9 cellular contexts compared by ENCODE assay signal in the genomic region with DNA sequence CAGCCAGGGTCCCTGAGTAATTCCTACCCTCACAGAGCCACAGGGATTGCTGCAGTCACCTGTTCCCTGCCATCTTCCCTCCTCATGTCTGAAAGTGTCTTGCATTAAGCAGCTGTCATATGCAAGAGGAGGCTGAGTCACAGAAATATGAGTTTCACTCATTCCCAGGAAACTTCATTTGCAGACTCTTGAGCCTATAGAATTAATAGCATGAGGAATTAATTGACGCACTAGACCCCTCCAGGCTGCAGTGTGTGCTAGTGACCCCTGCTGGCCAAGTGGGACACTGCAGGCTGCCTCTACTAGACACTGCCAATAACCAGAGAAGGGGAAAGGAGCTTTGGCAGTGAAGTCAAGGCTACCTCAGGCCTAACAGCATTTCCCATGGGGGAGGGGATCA. TPM values are rescaled to one million over a fixed set of nuclear protein-coding genes. Genes with fewer than 3 reads are reported as not detected.
A peak's percentile ranks its signal among the peaks of the same experiment; 100 is the strongest.
DNase-seq lines count a peak whose midpoint lies in the region; ATAC-seq, FAIRE-seq and TF ChIP-seq lines count a peak whose summit lies in the region.
"Had no signal": no experiment of that assay in that cellular context is flagged by ENCODE, and none has a peak within 500 bp of the region (broad histone marks: within the 10 kb centered on the region; RNA-seq: fewer than 3 reads in every experiment).

No MANE protein-coding gene starts in this region.

- H3K9ac ChIP-seq in IMR-90 (ENCODE audit: low read depth, low read length) (no peak overlapping the region), K562 (ENCODE audit: insufficient read depth in 1 of 2, low read depth in 2 of 2, low read length in 2 of 2) (no peak overlapping the region)

- H2BK20ac ChIP-seq in IMR-90 (ENCODE audit: low read depth, low read length): no peak overlapping the region

- H3K79me2 ChIP-seq in K562 (ENCODE audit: control insufficient read depth, insufficient read depth, low read length): no peaks in the 10 kb centered on the region

- H4K8ac ChIP-seq in IMR-90 (ENCODE audit: low read depth in 2 of 2, low read length in 2 of 2): no peak overlapping the region

- FAIRE-seq in K562 (lab: Jason Lieb, UNC): no peak

- H3K4me2 ChIP-seq in IMR-90 (ENCODE audit: low read depth, low read length) (no peak overlapping the region), K562 (ENCODE audit: insufficient read depth, low read length) (no peak overlapping the region)

- dilution Hi-C loops in IMR-90 (cut with HindIII; ENCODE audit: low sequenced_read_pairs, unreplicated experiment): no loop called here

- no peak for DNase-seq in CD4-positive, alpha-beta T cell
- no peak for DNase-seq in IMR-90
- peak; percentile 38 to 68 (median 52) for DNase-seq in K562 (ENCODE audit: extremely low read depth in 1 of 4, low spot score in 3 of 4)
- DNase-seq in nephron progenitor cell: peak; percentile 51
- DNase-seq in MV-4-11 (lab: John Stamatoyannopoulos, UW): no peak
- no peak for DNase-seq in NCI-H748 (lab: John Stamatoyannopoulos, UW; ENCODE audit: unreplicated experiment)

- no peaks in the 10 kb centered on the region for H3K79me1 ChIP-seq in IMR-90 (ENCODE audit: low read depth in 1 of 2, low read length in 2 of 2)

- intact Hi-C loops in CD4-positive, alpha-beta T cell (cut with DNase I, micrococcal nuclease): no loop called here
- intact Hi-C loops in IMR-90 (cut with micrococcal nuclease) (loop anchor here (5.0 to 10.0 kb wide), 2 partner anchors 185 to 193 kb away; no protein-coding TSS in a partner anchor), K562 (cut with micrococcal nuclease) (no loop called here)

- H3K9me3 Mint-ChIP-seq in CD4-positive, alpha-beta T cell: peaks cover 2% of the 10 kb centered on the region
- H3K9me3 Mint-ChIP-seq in nephron progenitor cell: peaks cover 4% of the 10 kb centered on the region

- TF ChIP-seq EP300 in K562 (IDR thresholded peaks at IDR 0.05; ENCODE audit: low read length): no peak

- H3K27me3 Mint-ChIP-seq in CD4-positive, alpha-beta T cell: peaks cover 31% of the 10 kb centered on the region
- H3K27me3 Mint-ChIP-seq in nephron progenitor cell (ENCODE audit: low read depth, poor library complexity): peaks cover 22% of the 10 kb centered on the region

- H3K27ac Mint-ChIP-seq in CD4-positive, alpha-beta T cell: no peak overlapping the region
- no peak overlapping the region for H3K27ac Mint-ChIP-seq in nephron progenitor cell

- H3K14ac ChIP-seq in IMR-90 (replicated peaks; ENCODE audit: low read depth, low read length): no peak overlapping the region

- H3K9me1 ChIP-seq in IMR-90 (ENCODE audit: insufficient read depth, low read length) (no peaks in the 10 kb centered on the region), K562 (ENCODE audit: control insufficient read depth, insufficient read depth, low read length) (no peaks in the 10 kb centered on the region)

- no peak overlapping the region for H3K4ac ChIP-seq in IMR-90 (ENCODE audit: low read depth, low read length)

- POLR2A ChIA-PET in CD4-positive, alpha-beta T cell (lab: Charles Lee): no interaction called here
- POLR2A ChIA-PET in IMR-90 (lab: Charles Lee; ENCODE audit: unreplicated experiment) (no interaction called here), K562 (lab: Yijun Ruan, JAX) (interaction anchor here (0.5 kb wide), 1 partner anchor 1413 kb away, joined by 3 read pairs; no protein-coding TSS in a partner anchor)

- ATAC-seq in CD4-positive, alpha-beta T cell (ENCODE audit: poor library complexity): no peak
- ATAC-seq in IMR-90 (ENCODE audit: low read depth) (no peak), K562 (peak; percentile 62), GM21717 (IDR thresholded peaks at IDR 0.05; ENCODE audit: unreplicated experiment) (no peak)
- no peak for ATAC-seq in activated CD4-positive, CD25-positive, alpha-beta regulatory T cell treated with anti-CD3 and anti-CD28 coated beads, Interleukin-2, amount 50 U/mL, for 24 hours

- no peak overlapping the region for H2BK120ac ChIP-seq in IMR-90 (ENCODE audit: low read depth, low read length)

- no peak overlapping the region for H4K5ac ChIP-seq in IMR-90 (ENCODE audit: low read depth, low read length)

- no peak overlapping the region for H4K91ac ChIP-seq in IMR-90 (ENCODE audit: insufficient read depth, low read depth, low read length)

- H3K4me3 Mint-ChIP-seq in CD4-positive, alpha-beta T cell: no peak overlapping the region
- H3K4me3 Mint-ChIP-seq in nephron progenitor cell: no peak overlapping the region

- no peaks in the 10 kb centered on the region for H3K4me1 ChIP-seq in IMR-90 (ENCODE audit: control insufficient read depth, insufficient read depth, low read length)
- H3K4me1 ChIP-seq in K562 (replicated peaks in 1 of 2; ENCODE audit: control insufficient read depth in 2 of 2, insufficient read depth in 2 of 2, low read length in 2 of 2): no peaks in the 10 kb centered on the region

- no peak for TF ChIP-seq POLR2A in IMR-90 (IDR thresholded peaks at IDR 0.05; ENCODE audit: low read depth, low read length)
- TF ChIP-seq POLR2A in K562 (conservative IDR thresholded peaks at IDR 0.05): no peak

- H4K20me1 ChIP-seq in IMR-90 (ENCODE audit: insufficient read depth, low read length): no peaks in the 10 kb centered on the region
- H4K20me1 ChIP-seq in K562 (replicated peaks; ENCODE audit: control insufficient read depth, insufficient read depth, low read length): peaks cover 15% of the 10 kb centered on the region

- TF ChIP-seq RAD21 in IMR-90 (IDR thresholded peaks at IDR 0.05; ENCODE audit: low read length): no peak
- peak in 1 of 2 experiments; percentile 42; a peak in 2 of 4 replicates for TF ChIP-seq RAD21 in K562 (CRISPR knock-in tag; conservative IDR thresholded peaks at IDR 0.05 in 1 of 2, IDR thresholded peaks at IDR 0.05 in 1 of 2)

- H2AK5ac ChIP-seq in IMR-90 (ENCODE audit: low read depth, low read length): no peak overlapping the region

- H3K36me3 ChIP-seq in IMR-90 (ENCODE audit: control insufficient read depth, insufficient read depth, low read length) (no peaks in the 10 kb centered on the region), K562 (ENCODE audit: control insufficient read depth, insufficient read depth, low read length) (no peaks in the 10 kb centered on the region)

- H3K27me3 ChIP-seq in CD4-positive, alpha-beta T cell (ENCODE audit: control insufficient read depth, insufficient read depth, low read length): no peaks in the 10 kb centered on the region
- H3K27me3 ChIP-seq in IMR-90 (ENCODE audit: control insufficient read depth, insufficient read depth, low read length): peaks cover 16% of the 10 kb centered on the region
- H3K27me3 ChIP-seq in K562 (ENCODE audit: control insufficient read depth in 2 of 2, insufficient read depth in 2 of 2, low read length in 2 of 2): peaks cover 0 to 14% of the 10 kb centered on the region in 2 experiments; a peak in 2 of 5 replicates

- H3K23ac ChIP-seq in IMR-90 (ENCODE audit: low read depth, low read length): no peak overlapping the region

- H3K4me1 Mint-ChIP-seq in CD4-positive, alpha-beta T cell (ENCODE audit: low read depth): no peaks in the 10 kb centered on the region
- H3K4me1 Mint-ChIP-seq in nephron progenitor cell: no peaks in the 10 kb centered on the region

- no peak overlapping the region for H2BK5ac ChIP-seq in IMR-90 (ENCODE audit: low read depth, low read length, poor library complexity, severe bottlenecking)

- in situ Hi-C loops in IMR-90 (cut with MboI; ENCODE audit: low sequenced_read_pairs) (loop anchor here (10.0 kb wide), 2 partner anchors 393 to 713 kb away; no protein-coding TSS in a partner anchor), K562 (cut with MboI) (no loop called here)

- TF ChIP-seq CTCF in CD4-positive, alpha-beta T cell (IDR thresholded peaks at IDR 0.05): peak; percentile 35
- TF ChIP-seq CTCF in IMR-90 (conservative IDR thresholded peaks at IDR 0.05; ENCODE audit: low read depth, low read length) (peak; percentile 35), K562 (IDR thresholded peaks at IDR 0.05 in 2 of 3, conservative IDR thresholded peaks at IDR 0.05 in 1 of 3; ENCODE audit: insufficient read depth in 2 of 3, low read depth in 1 of 3, low read length in 3 of 3) (peak; percentile 71 to 91 (median 72)), nephron progenitor cell (IDR thresholded peaks at IDR 0.05) (peak; percentile 67)

- CTCF ChIA-PET in CD4-positive, alpha-beta T cell (lab: Charles Lee): no interaction called here
- CTCF ChIA-PET in IMR-90 (lab: Yijun Ruan, JAX): interaction anchor here (1.3 to 1.8 kb wide), 2 partner anchors 9 to 41 kb away, joined by 3 to 7 read pairs; no protein-coding TSS in a partner anchor
- CTCF ChIA-PET in K562 (lab: Yijun Ruan, JAX; ENCODE audit: low intra/inter-chr PET ratio): interaction anchor here (1.0 kb wide), 1 partner anchor 710 kb away, joined by 3 read pairs; no protein-coding TSS in a partner anchor

- no peak overlapping the region for H3K4me3 ChIP-seq in IMR-90 (ENCODE audit: insufficient read depth, low read depth, low read length)
- H3K4me3 ChIP-seq in K562: no peak overlapping the region
- H3K4me3 ChIP-seq: SK-N-MC had no signal

- BruUV-seq in IMR-90 (replicated peaks; lab: Mats Ljungman, UMichigan): no TSS peak
- BruUV-seq in K562 (replicated peaks; lab: Mats Ljungman, UMichigan): no TSS peak

- H2AK9ac ChIP-seq in IMR-90 (replicated peaks; ENCODE audit: low read depth, low read length, poor library complexity): no peak overlapping the region

- no CpG with 5 or more reads among the region's 1 CpG for WGBS in IMR-90 (ENCODE audit: extremely low coverage in 2 of 2, insufficient read length in 1 of 2), 2 experiments
- WGBS in K562 (ENCODE audit: insufficient coverage, low coverage, missing lambda C conversion rate): 0% methylated on average over 1 of the region's 1 CpG

- H3K27ac ChIP-seq in CD4-positive, alpha-beta T cell (ENCODE audit: low read depth, low read length): no peak overlapping the region
- H3K27ac ChIP-seq in IMR-90 (ENCODE audit: insufficient read depth, low read length) (no peak overlapping the region), K562 (ENCODE audit: extremely low read depth, low read depth, low read length) (no peak overlapping the region)
- H3K27ac ChIP-seq: SK-N-MC had no signal

- no peak overlapping the region for H2BK15ac ChIP-seq in IMR-90 (ENCODE audit: low read depth, low read length)

- no peaks in the 10 kb centered on the region for H3K36me3 Mint-ChIP-seq in CD4-positive, alpha-beta T cell (ENCODE audit: low read depth)
- no peaks in the 10 kb centered on the region for H3K36me3 Mint-ChIP-seq in nephron progenitor cell (ENCODE audit: low read depth)

- H3K9me3 ChIP-seq in CD4-positive, alpha-beta T cell (ENCODE audit: control insufficient read depth, low read length): no peaks in the 10 kb centered on the region
- H3K9me3 ChIP-seq in IMR-90 (ENCODE audit: control insufficient read depth, insufficient read depth, low read length) (peaks cover 3% of the 10 kb centered on the region; the same call in 1 of the 2 replicates), K562 (replicated peaks; ENCODE audit: control insufficient read depth, insufficient read depth, low read depth, low read length) (peaks cover 4% of the 10 kb centered on the region)

- H3K56ac ChIP-seq in IMR-90 (ENCODE audit: extremely low read depth, insufficient read depth, low read length): no peak overlapping the region

- H2AFZ ChIP-seq in IMR-90 (replicated peaks; ENCODE audit: low read length, poor library complexity): no peak overlapping the region
- H2AFZ ChIP-seq in K562 (ENCODE audit: low read depth, low read length): no peak overlapping the region

- no peak overlapping the region for H3K18ac ChIP-seq in IMR-90 (ENCODE audit: low read depth, low read length)

RNA-seq across cellular contexts. Expression of a gene that starts 50.6 kb away (rescaled TPM):
- total RNA-seq in CD4-positive, alpha-beta T cell: not detected
- total RNA-seq in IMR-90 (2012; rRNA removed) (not detected in 2 replicates), K562 (2014; rRNA removed) (not detected in 2 replicates), K562 (2014; rRNA removed; fragmentation: Illumina TruSeq; extraction: Trizol) (not detected in 2 replicates), K562 (2015; rRNA removed; fragmentation: Illumina TruSeq; extraction: Trizol) (not detected in 2 replicates), K562 (2021) (not detected in 2 replicates)
- polyA plus RNA-seq in IMR-90 (2012; rRNA removed) (0.02 TPM in 1 of 2 replicates, not detected in the other), K562 (2011; rRNA removed) (not detected in 2 replicates), K562 (2014; fragmentation: Illumina TruSeq; extraction: Trizol) (not detected in 2 replicates), K562 (2014; fragmentation: Nextera tagmentation; extraction: Ambion mirVana) (not detected), K562 (2014; rRNA removed) (not detected in 2 replicates)
- not detected in 2 replicates for polyA plus RNA-seq in IMR-90 (2012; cell fraction: cytosol; rRNA removed)
- not detected in 2 replicates for polyA plus RNA-seq in IMR-90 (2012; cell fraction: nucleus; rRNA removed; ENCODE audit: low replicate concordance)
- total RNA-seq in K562 (2011; cell fraction: chromatin; rRNA removed; ENCODE audit: low replicate concordance): not detected in 2 replicates
- not detected in 2 replicates for total RNA-seq in K562 (2011; cell fraction: nucleolus; rRNA removed)
- total RNA-seq in K562 (2011; cell fraction: nucleoplasm; rRNA removed): not detected in 2 replicates
- polyA plus RNA-seq in K562 (2011; cell fraction: cytosol; rRNA removed): not detected in 2 replicates
- not detected in 2 replicates for polyA plus RNA-seq in K562 (2011; cell fraction: nucleus; rRNA removed)
- 0.01 TPM in 1 of 2 replicates, not detected in the other for polyA plus RNA-seq in K562 (2012)
- polyA minus RNA-seq in K562 (2011; rRNA and poly(A)+ RNA removed): not detected in 2 replicates
- polyA minus RNA-seq in K562 (2011; cell fraction: cytosol; rRNA and poly(A)+ RNA removed): not detected in 2 replicates
- polyA minus RNA-seq in K562 (2011; cell fraction: nucleus; rRNA and poly(A)+ RNA removed): not detected in 2 replicates

Comparison
In these comparisons a context has a peak if more than half of its experiments do, and no peak if none do; other contexts are left out.
1. DNase-seq: peak in K562 (4 of 4) and nephron progenitor cell (single experiment); none in CD4-positive, alpha-beta T cell (0 of 10), IMR-90 (single experiment), MV-4-11 (single experiment) and NCI-H748 (single experiment).
2. Peak in every context shown above with its lines, with median percentiles within 50 percentile points of each other: CTCF ChIP-seq.